ENCODE assay signal across 10 cellular contexts in the genomic region with DNA sequence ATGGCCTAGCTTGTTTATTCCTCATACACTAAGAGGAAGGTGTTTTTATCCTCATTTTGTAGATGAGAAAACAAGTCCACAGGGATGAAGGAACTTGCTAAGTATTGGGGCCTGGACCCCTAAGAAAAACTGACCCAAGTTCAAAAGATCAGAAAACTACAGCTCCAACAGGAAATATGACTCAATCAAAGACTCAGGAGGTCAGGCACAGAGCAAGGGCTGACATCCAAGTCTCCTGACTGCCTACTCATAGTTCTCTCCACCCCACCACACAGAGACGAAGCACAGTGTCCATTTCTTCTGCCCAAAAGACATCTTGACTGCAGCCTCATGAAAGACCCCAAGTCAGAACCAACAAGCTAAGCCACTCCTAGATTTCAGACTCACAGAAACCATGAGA. TPM values are rescaled to one million over a fixed set of nuclear protein-coding genes. Genes with fewer than 3 reads are reported as not detected.
DNase-seq lines count a peak whose midpoint lies in the region; ATAC-seq and TF ChIP-seq lines count a peak whose summit lies in the region.
"Had no signal": no experiment of that assay in that cellular context is flagged by ENCODE, and none has a peak within 500 bp of the region (broad histone marks: within the 10 kb centered on the region; RNA-seq: fewer than 3 reads in every experiment).

No MANE protein-coding gene starts in this region.

- no peaks in the 10 kb centered on the region for H3K27me3 ChIP-seq in right lobe of liver
- H3K27me3 ChIP-seq in prostate gland (replicated peaks; ENCODE audit: insufficient read depth): no peaks in the 10 kb centered on the region

- no peaks in the 10 kb centered on the region for H3K36me3 ChIP-seq in right lobe of liver
- H3K36me3 ChIP-seq in prostate gland: no peaks in the 10 kb centered on the region

- H3K4me1 ChIP-seq in right lobe of liver: peaks cover 0 to 38% (median 13%) of the 10 kb centered on the region in 4 donors
- no peaks in the 10 kb centered on the region for H3K4me1 ChIP-seq in prostate gland (replicated peaks)

- intact Hi-C loops in right lobe of liver (cut with DNase I): no loop called here
- intact Hi-C loops in prostate gland (cut with DNase I): no loop called here

- H3K9me3 ChIP-seq in right lobe of liver (no peaks in the 10 kb centered on the region), prostate gland (no peaks in the 10 kb centered on the region)

- no peak for TF ChIP-seq POLR2A in right lobe of liver (IDR thresholded peaks at IDR 0.05)
- TF ChIP-seq POLR2A in prostate gland (IDR thresholded peaks at IDR 0.05): no peak

- TF ChIP-seq CTCF in choroid plexus epithelial cell (conservative IDR thresholded peaks at IDR 0.05; ENCODE audit: low read depth, low read length): no peak
- no peak for TF ChIP-seq CTCF in right lobe of liver (IDR thresholded peaks at IDR 0.05)
- TF ChIP-seq CTCF in prostate gland (IDR thresholded peaks at IDR 0.05): no peak

- H3K4me3 ChIP-seq in choroid plexus epithelial cell (ENCODE audit: low read depth, low read length): no peak overlapping the region
- no peak overlapping the region for H3K4me3 ChIP-seq in right lobe of liver
- H3K4me3 ChIP-seq in prostate gland: no peak overlapping the region

- DNase-seq in A172 (ENCODE audit: low spot score) (peak; percentile 86), HT1080 (ENCODE audit: low read depth) (peak; percentile 81), choroid plexus epithelial cell (ENCODE audit: low read depth) (peak; percentile 85), right lobe of liver (peak in 2 of 3 donors; percentile 42 to 60), germinal center (ENCODE audit: low spot score) (no peak), prostate gland (ENCODE audit: low spot score) (no peak)
- DNase-seq in stimulated activated CD4-positive, alpha-beta T cell treated with anti-CD3 and anti-CD28 coated beads, Interleukin-2, amount 100 ng/mL, for 48 hours: no peak
- DNase-seq: NCI-H1105 treated with DMSO at 0.1 percent for 48 hours, substantia nigra had no signal

- H3K27ac ChIP-seq in right lobe of liver: peak overlapping the region; percentile 38 to 73 (median 65)
- H3K27ac ChIP-seq in prostate gland: no peak overlapping the region

- WGBS in right lobe of liver (ENCODE audit: insufficient coverage, low coverage, low lambda C conversion rate, missing lambda C conversion rate): 10% methylated on average over 1 of the region's 1 CpG
- 72% methylated on average over 1 of the region's 1 CpG for WGBS in prostate gland

- ATAC-seq in right lobe of liver: peak; percentile 62 to 75 (median 70)
- no peak for ATAC-seq in GM21515 (IDR thresholded peaks at IDR 0.05; ENCODE audit: unreplicated experiment)

RNA-seq across cellular contexts. Expression of a gene that starts 26.9 kb away (rescaled TPM):
- total RNA-seq in A172 (2014; rRNA removed; shearing (Covaris generic)): 666 and 678 TPM in 2 replicates
- 242 and 284 TPM in 2 replicates for total RNA-seq in HT1080 (2014; rRNA removed; shearing (Covaris generic))
- polyA plus RNA-seq in HT1080 (2015; cell fraction: cytosol; rRNA removed): 389 and 430 TPM in 2 replicates
- polyA plus RNA-seq in HT1080 (2015; cell fraction: nucleus; rRNA removed): 555 and 626 TPM in 2 replicates
- total RNA-seq in right lobe of liver (100 to 1,000 TPM in 3 of 6 experiments, 10 to 100 TPM in 3; 44.3 to 180 (median 91.6) TPM), prostate gland (100 to 1,000 TPM; 564 to 629 TPM)

Comparison
In these comparisons a context has a peak if more than half of its experiments do, and no peak if none do; other contexts are left out.
1. DNase-seq: peak in A172 (single experiment), HT1080 (single experiment), choroid plexus epithelial cell (single experiment) and right lobe of liver (2 of 3); none in stimulated activated CD4-positive, alpha-beta T cell treated with anti-CD3 and anti-CD28 coated beads, Interleukin-2, amount 100 ng/mL, for 48 hours (0 of 2), germinal center (single experiment) and prostate gland (single experiment).
2. H3K27ac ChIP-seq: peak in right lobe of liver (3 of 3); none in prostate gland (0 of 2).